1 cellular context compared by ENCODE assay signal in the genomic region with DNA sequence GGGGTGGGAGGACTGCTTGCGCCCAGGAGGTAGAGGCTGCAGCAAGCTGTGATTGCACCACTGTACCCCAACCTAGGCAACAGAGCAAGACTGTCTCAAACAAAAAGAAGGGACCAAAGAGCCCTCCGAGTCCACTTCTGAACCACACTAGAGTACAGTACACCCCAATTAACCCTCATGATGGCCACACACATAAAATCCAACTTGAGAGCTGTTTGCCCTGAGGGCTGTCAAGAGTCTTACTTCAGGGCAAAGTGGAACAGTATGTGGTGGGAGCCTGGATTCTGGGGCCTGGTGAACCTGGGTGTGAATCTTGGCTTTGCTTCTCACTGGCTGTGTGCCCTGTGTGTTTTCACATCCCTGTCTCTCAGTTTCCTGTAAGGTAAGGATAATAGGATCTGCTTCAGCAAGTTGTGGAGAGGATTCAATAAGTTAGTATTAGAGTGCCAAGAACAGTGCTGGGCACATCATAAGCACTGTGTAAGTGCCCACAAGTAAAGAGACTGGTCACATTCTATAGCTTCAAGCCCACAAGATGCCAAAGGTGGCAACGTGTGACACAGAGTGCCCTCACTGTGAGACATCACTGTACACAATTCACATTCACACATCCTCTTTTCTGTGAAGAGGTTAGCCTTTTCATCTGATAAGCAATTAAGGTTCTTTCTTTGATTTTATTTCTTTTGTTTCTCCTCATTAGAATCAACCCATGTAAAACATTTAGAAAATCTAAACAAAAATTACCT.
TF ChIP-seq lines count a peak whose summit lies in the region.

No MANE protein-coding gene starts in this region.

TF ChIP-seq in GM12878, 131 proteins besides CTCF, POLR2A, EP300 and RAD21 (continued from another document and continues in another):
- TF ChIP-seq GABPA (IDR thresholded peaks at IDR 0.05; ENCODE audit: low read depth): no peak
- TF ChIP-seq SPI1 (IDR thresholded peaks at IDR 0.05; ENCODE audit: borderline replicate concordance, insufficient read depth, low read depth, low read length): peak; percentile 85
- no peak for TF ChIP-seq ZNF384 (IDR thresholded peaks at IDR 0.05; ENCODE audit: borderline replicate concordance, low read depth, low read length)
- 0 out of 2 replicates have a peak, but pooled peaks have one; percentile 35 for TF ChIP-seq BMI1 (IDR thresholded peaks at IDR 0.05; ENCODE audit: borderline replicate concordance)
- no peak for TF ChIP-seq KAT2A (conservative IDR thresholded peaks at IDR 0.05; ENCODE audit: control insufficient read depth, low read depth, low read length)
- TF ChIP-seq, protein P1, sequence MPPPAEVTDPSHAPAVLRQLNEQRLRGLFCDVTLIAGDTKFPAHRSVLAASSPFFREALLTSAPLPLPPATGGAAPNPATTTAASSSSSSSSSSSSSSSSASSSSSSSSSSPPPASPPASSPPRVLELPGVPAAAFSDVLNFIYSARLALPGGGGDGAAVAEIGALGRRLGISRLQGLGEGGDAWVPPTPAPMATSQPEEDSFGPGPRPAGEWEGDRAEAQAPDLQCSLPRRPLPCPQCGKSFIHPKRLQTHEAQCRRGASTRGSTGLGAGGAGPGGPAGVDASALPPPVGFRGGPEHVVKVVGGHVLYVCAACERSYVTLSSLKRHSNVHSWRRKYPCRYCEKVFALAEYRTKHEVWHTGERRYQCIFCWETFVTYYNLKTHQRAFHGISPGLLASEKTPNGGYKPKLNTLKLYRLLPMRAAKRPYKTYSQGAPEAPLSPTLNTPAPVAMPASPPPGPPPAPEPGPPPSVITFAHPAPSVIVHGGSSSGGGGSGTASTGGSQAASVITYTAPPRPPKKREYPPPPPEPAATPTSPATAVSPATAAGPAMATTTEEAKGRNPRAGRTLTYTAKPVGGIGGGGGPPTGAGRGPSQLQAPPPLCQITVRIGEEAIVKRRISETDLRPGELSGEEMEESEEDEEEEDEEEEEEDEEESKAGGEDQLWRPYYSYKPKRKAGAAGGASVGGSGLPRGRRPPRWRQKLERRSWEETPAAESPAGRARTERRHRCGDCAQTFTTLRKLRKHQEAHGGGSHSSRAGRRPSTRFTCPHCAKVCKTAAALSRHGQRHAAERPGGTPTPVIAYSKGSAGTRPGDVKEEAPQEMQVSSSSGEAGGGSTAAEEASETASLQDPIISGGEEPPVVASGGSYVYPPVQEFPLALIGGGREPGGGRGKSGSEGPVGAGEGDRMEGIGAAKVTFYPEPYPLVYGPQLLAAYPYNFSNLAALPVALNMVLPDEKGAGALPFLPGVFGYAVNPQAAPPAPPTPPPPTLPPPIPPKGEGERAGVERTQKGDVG (CRISPR knock-in tag; IDR thresholded peaks at IDR 0.05): no peak
- no peak for TF ChIP-seq POLR2AphosphoS5 (IDR thresholded peaks at IDR 0.05; ENCODE audit: low read length)
- TF ChIP-seq, protein P2, sequence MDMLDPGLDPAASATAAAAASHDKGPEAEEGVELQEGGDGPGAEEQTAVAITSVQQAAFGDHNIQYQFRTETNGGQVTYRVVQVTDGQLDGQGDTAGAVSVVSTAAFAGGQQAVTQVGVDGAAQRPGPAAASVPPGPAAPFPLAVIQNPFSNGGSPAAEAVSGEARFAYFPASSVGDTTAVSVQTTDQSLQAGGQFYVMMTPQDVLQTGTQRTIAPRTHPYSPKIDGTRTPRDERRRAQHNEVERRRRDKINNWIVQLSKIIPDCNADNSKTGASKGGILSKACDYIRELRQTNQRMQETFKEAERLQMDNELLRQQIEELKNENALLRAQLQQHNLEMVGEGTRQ (IDR thresholded peaks at IDR 0.05; ENCODE audit: borderline replicate concordance, low read depth, low read length): no peak
- TF ChIP-seq RB1 (IDR thresholded peaks at IDR 0.05; ENCODE audit: borderline replicate concordance): no peak
- TF ChIP-seq MTA2 (IDR thresholded peaks at IDR 0.05; ENCODE audit: low read depth): peak; percentile 90
- TF ChIP-seq ZNF217 (IDR thresholded peaks at IDR 0.05): peak; percentile 47; the same call in 1 of the 2 replicates
- no peak for TF ChIP-seq NR2C1 (IDR thresholded peaks at IDR 0.05)
- TF ChIP-seq ETV6 (conservative IDR thresholded peaks at IDR 0.05 in 1 of 2, IDR thresholded peaks at IDR 0.05 in 1 of 2; ENCODE audit: borderline replicate concordance in 1 of 2, low read depth in 1 of 2): no peak
- no peak for TF ChIP-seq ZNF622 (IDR thresholded peaks at IDR 0.05)
- TF ChIP-seq, protein P3, sequence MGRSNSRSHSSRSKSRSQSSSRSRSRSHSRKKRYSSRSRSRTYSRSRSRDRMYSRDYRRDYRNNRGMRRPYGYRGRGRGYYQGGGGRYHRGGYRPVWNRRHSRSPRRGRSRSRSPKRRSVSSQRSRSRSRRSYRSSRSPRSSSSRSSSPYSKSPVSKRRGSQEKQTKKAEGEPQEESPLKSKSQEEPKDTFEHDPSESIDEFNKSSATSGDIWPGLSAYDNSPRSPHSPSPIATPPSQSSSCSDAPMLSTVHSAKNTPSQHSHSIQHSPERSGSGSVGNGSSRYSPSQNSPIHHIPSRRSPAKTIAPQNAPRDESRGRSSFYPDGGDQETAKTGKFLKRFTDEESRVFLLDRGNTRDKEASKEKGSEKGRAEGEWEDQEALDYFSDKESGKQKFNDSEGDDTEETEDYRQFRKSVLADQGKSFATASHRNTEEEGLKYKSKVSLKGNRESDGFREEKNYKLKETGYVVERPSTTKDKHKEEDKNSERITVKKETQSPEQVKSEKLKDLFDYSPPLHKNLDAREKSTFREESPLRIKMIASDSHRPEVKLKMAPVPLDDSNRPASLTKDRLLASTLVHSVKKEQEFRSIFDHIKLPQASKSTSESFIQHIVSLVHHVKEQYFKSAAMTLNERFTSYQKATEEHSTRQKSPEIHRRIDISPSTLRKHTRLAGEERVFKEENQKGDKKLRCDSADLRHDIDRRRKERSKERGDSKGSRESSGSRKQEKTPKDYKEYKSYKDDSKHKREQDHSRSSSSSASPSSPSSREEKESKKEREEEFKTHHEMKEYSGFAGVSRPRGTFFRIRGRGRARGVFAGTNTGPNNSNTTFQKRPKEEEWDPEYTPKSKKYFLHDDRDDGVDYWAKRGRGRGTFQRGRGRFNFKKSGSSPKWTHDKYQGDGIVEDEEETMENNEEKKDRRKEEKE (IDR thresholded peaks at IDR 0.05): no peak
- peak; percentile 54 for TF ChIP-seq GATAD2B (conservative IDR thresholded peaks at IDR 0.05; ENCODE audit: low read depth)
- TF ChIP-seq YY1 (IDR thresholded peaks at IDR 0.05; ENCODE audit: low read depth, low read length): no peak
- no peak for TF ChIP-seq FOXM1 (IDR thresholded peaks at IDR 0.05; ENCODE audit: low read depth, low read length)
- TF ChIP-seq TARDBP (IDR thresholded peaks at IDR 0.05; ENCODE audit: borderline replicate concordance): no peak
- no peak for TF ChIP-seq HDAC6 (IDR thresholded peaks at IDR 0.05; ENCODE audit: unreplicated experiment)
- TF ChIP-seq PAX5 (IDR thresholded peaks at IDR 0.05; ENCODE audit: borderline replicate concordance, low read depth, low read length): no peak
- peak; percentile 89 for TF ChIP-seq NR2F1 (conservative IDR thresholded peaks at IDR 0.05)
- no peak for TF ChIP-seq CBX5 (IDR thresholded peaks at IDR 0.05; ENCODE audit: low read depth)
- TF ChIP-seq, protein P4, sequence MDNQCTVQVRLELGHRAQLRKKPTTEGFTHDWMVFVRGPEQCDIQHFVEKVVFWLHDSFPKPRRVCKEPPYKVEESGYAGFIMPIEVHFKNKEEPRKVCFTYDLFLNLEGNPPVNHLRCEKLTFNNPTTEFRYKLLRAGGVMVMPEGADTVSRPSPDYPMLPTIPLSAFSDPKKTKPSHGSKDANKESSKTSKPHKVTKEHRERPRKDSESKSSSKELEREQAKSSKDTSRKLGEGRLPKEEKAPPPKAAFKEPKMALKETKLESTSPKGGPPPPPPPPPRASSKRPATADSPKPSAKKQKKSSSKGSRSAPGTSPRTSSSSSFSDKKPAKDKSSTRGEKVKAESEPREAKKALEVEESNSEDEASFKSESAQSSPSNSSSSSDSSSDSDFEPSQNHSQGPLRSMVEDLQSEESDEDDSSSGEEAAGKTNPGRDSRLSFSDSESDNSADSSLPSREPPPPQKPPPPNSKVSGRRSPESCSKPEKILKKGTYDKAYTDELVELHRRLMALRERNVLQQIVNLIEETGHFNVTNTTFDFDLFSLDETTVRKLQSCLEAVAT (IDR thresholded peaks at IDR 0.05): no peak
- no peak for TF ChIP-seq HDAC2 (IDR thresholded peaks at IDR 0.05)
- TF ChIP-seq RCOR1 (conservative IDR thresholded peaks at IDR 0.05; ENCODE audit: low read depth, low read length): no peak
- TF ChIP-seq BHLHE40 (IDR thresholded peaks at IDR 0.05; ENCODE audit: borderline replicate concordance in 1 of 2, low read depth in 2 of 2, low read length in 1 of 2): peak; percentile 28 to 74; a peak in 2 of 4 replicates
- TF ChIP-seq, protein P5, sequence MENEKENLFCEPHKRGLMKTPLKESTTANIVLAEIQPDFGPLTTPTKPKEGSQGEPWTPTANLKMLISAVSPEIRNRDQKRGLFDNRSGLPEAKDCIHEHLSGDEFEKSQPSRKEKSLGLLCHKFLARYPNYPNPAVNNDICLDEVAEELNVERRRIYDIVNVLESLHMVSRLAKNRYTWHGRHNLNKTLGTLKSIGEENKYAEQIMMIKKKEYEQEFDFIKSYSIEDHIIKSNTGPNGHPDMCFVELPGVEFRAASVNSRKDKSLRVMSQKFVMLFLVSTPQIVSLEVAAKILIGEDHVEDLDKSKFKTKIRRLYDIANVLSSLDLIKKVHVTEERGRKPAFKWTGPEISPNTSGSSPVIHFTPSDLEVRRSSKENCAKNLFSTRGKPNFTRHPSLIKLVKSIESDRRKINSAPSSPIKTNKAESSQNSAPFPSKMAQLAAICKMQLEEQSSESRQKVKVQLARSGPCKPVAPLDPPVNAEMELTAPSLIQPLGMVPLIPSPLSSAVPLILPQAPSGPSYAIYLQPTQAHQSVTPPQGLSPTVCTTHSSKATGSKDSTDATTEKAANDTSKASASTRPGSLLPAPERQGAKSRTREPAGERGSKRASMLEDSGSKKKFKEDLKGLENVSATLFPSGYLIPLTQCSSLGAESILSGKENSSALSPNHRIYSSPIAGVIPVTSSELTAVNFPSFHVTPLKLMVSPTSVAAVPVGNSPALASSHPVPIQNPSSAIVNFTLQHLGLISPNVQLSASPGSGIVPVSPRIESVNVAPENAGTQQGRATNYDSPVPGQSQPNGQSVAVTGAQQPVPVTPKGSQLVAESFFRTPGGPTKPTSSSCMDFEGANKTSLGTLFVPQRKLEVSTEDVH (IDR thresholded peaks at IDR 0.05; ENCODE audit: low read depth, partially characterized antibody): no peak
- TF ChIP-seq ZNF274 (IDR thresholded peaks at IDR 0.05; ENCODE audit: insufficient read depth, insufficient read length): no peak
- TF ChIP-seq SREBF2 (IDR thresholded peaks at IDR 0.05; ENCODE audit: low read length): no peak
- TF ChIP-seq NFXL1 (IDR thresholded peaks at IDR 0.05; ENCODE audit: borderline replicate concordance): no peak
- TF ChIP-seq MYB (IDR thresholded peaks at IDR 0.05; ENCODE audit: borderline replicate concordance, low read depth, low read length): no peak
- TF ChIP-seq NBN (IDR thresholded peaks at IDR 0.05): 0 out of 2 replicates have a peak, but pooled peaks have one; percentile 21
- TF ChIP-seq BACH1 (IDR thresholded peaks at IDR 0.05; ENCODE audit: borderline replicate concordance): no peak; the same call in 1 of the 2 replicates
- TF ChIP-seq KDM1A (IDR thresholded peaks at IDR 0.05; ENCODE audit: borderline replicate concordance): no peak
- TF ChIP-seq, protein P6, sequence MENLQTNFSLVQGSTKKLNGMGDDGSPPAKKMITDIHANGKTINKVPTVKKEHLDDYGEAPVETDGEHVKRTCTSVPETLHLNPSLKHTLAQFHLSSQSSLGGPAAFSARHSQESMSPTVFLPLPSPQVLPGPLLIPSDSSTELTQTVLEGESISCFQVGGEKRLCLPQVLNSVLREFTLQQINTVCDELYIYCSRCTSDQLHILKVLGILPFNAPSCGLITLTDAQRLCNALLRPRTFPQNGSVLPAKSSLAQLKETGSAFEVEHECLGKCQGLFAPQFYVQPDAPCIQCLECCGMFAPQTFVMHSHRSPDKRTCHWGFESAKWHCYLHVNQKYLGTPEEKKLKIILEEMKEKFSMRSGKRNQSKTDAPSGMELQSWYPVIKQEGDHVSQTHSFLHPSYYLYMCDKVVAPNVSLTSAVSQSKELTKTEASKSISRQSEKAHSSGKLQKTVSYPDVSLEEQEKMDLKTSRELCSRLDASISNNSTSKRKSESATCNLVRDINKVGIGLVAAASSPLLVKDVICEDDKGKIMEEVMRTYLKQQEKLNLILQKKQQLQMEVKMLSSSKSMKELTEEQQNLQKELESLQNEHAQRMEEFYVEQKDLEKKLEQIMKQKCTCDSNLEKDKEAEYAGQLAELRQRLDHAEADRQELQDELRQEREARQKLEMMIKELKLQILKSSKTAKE (IDR thresholded peaks at IDR 0.05; ENCODE audit: low read depth, poor library complexity, severe bottlenecking): peak; percentile 49
- TF ChIP-seq STAT3 (IDR thresholded peaks at IDR 0.05; ENCODE audit: low read depth, low read length): no peak
- TF ChIP-seq ATF7 (IDR thresholded peaks at IDR 0.05; ENCODE audit: low read depth): peak; percentile 53; the same call in 1 of the 2 replicates
- TF ChIP-seq FOXK2 (IDR thresholded peaks at IDR 0.05): no peak
- TF ChIP-seq CREM (IDR thresholded peaks at IDR 0.05; ENCODE audit: low read depth): no peak
- TF ChIP-seq, protein P7, sequence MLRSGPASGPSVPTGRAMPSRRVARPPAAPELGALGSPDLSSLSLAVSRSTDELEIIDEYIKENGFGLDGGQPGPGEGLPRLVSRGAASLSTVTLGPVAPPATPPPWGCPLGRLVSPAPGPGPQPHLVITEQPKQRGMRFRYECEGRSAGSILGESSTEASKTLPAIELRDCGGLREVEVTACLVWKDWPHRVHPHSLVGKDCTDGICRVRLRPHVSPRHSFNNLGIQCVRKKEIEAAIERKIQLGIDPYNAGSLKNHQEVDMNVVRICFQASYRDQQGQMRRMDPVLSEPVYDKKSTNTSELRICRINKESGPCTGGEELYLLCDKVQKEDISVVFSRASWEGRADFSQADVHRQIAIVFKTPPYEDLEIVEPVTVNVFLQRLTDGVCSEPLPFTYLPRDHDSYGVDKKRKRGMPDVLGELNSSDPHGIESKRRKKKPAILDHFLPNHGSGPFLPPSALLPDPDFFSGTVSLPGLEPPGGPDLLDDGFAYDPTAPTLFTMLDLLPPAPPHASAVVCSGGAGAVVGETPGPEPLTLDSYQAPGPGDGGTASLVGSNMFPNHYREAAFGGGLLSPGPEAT (IDR thresholded peaks at IDR 0.05; ENCODE audit: low read depth): peak; percentile 33; the same call in 1 of the 2 replicates
- TF ChIP-seq, protein P8, sequence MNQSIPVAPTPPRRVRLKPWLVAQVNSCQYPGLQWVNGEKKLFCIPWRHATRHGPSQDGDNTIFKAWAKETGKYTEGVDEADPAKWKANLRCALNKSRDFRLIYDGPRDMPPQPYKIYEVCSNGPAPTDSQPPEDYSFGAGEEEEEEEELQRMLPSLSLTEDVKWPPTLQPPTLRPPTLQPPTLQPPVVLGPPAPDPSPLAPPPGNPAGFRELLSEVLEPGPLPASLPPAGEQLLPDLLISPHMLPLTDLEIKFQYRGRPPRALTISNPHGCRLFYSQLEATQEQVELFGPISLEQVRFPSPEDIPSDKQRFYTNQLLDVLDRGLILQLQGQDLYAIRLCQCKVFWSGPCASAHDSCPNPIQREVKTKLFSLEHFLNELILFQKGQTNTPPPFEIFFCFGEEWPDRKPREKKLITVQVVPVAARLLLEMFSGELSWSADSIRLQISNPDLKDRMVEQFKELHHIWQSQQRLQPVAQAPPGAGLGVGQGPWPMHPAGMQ (IDR thresholded peaks at IDR 0.05; ENCODE audit: borderline replicate concordance): no peak
- TF ChIP-seq IKZF2 (IDR thresholded peaks at IDR 0.05): peak; percentile 32 to 66; a peak in 3 of 4 replicates
- TF ChIP-seq IKZF1 (conservative IDR thresholded peaks at IDR 0.05): peak; percentile 42; the same call in 1 of the 2 replicates
